Comparison of ENCODE assay signal across 1 cellular context in genomic region chr3:188542196-188542595, GRCh38.
TF ChIP-seq lines count a peak whose summit lies in the region.

No MANE protein-coding gene starts in this region.

TF ChIP-seq in HepG2, 621 proteins besides CTCF, POLR2A, EP300 and RAD21 (continued from another document and continues in another):
- TF ChIP-seq ZNF503 (CRISPR knock-in tag; IDR thresholded peaks at IDR 0.05) (no peak), ZNF75D (CRISPR knock-in tag; IDR thresholded peaks at IDR 0.05; ENCODE audit: borderline replicate concordance) (no peak), HIC2 (CRISPR knock-in tag; IDR thresholded peaks at IDR 0.05; ENCODE audit: low read depth) (no peak), HDAC6 (IDR thresholded peaks at IDR 0.05; ENCODE audit: low read depth, low read length) (no peak), PATZ1 (CRISPR knock-in tag; IDR thresholded peaks at IDR 0.05) (no peak), ZFP1 (CRISPR knock-in tag; IDR thresholded peaks at IDR 0.05) (0 out of 2 replicates have a peak, but pooled peaks have one; percentile 21), THAP8 (CRISPR knock-in tag; IDR thresholded peaks at IDR 0.05; ENCODE audit: borderline replicate concordance) (no peak), MYNN (CRISPR knock-in tag; IDR thresholded peaks at IDR 0.05; ENCODE audit: low read depth) (no peak), ZSCAN25 (CRISPR knock-in tag; IDR thresholded peaks at IDR 0.05) (no peak), MTA1 (CRISPR knock-in tag; IDR thresholded peaks at IDR 0.05; ENCODE audit: borderline replicate concordance) (no peak), ZNF788 (CRISPR knock-in tag; IDR thresholded peaks at IDR 0.05; ENCODE audit: borderline replicate concordance) (no peak), NFE2L1 (CRISPR knock-in tag; IDR thresholded peaks at IDR 0.05; ENCODE audit: borderline replicate concordance) (no peak), ERF (CRISPR knock-in tag; IDR thresholded peaks at IDR 0.05) (peak; percentile 61; the same call in 1 of the 2 replicates), ZNF547 (CRISPR knock-in tag; IDR thresholded peaks at IDR 0.05) (no peak), ZNF136 (CRISPR knock-in tag; IDR thresholded peaks at IDR 0.05; ENCODE audit: low read depth) (no peak), ZFP82 (CRISPR knock-in tag; IDR thresholded peaks at IDR 0.05; ENCODE audit: borderline replicate concordance) (no peak), ZFP41 (CRISPR knock-in tag; IDR thresholded peaks at IDR 0.05; ENCODE audit: borderline replicate concordance) (no peak), ZNF772 (CRISPR knock-in tag; IDR thresholded peaks at IDR 0.05) (no peak), GABPA (IDR thresholded peaks at IDR 0.05; ENCODE audit: low read depth, low read length) (no peak), GABPA (CRISPR knock-in tag; IDR thresholded peaks at IDR 0.05; ENCODE audit: low read depth) (0 out of 2 replicates have a peak, but pooled peaks have one; percentile 20), NFIC (IDR thresholded peaks at IDR 0.05; ENCODE audit: low read length) (peak; percentile 84; the same call in 1 of the 2 replicates), DMTF1 (CRISPR knock-in tag; IDR thresholded peaks at IDR 0.05) (no peak), KDM6A (CRISPR knock-in tag; IDR thresholded peaks at IDR 0.05; ENCODE audit: low read depth) (no peak), TEAD3 (CRISPR knock-in tag; optimal IDR thresholded peaks at IDR 0.05; ENCODE audit: borderline replicate concordance) (no peak), FOXK2 (IDR thresholded peaks at IDR 0.05) (no peak), EZH2 (conservative IDR thresholded peaks at IDR 0.05; ENCODE audit: low read depth, low read length) (no peak), ADNP (CRISPR knock-in tag; IDR thresholded peaks at IDR 0.05) (no peak), HMGA1 (CRISPR knock-in tag; conservative IDR thresholded peaks at IDR 0.05) (no peak), NR2F6 (IDR thresholded peaks at IDR 0.05) (peak; percentile 23; the same call in 1 of the 2 replicates), NR2F6 (CRISPR knock-in tag; IDR thresholded peaks at IDR 0.05) (peak; percentile 57), RNF219 (CRISPR knock-in tag; IDR thresholded peaks at IDR 0.05) (no peak), THAP11 (CRISPR knock-in tag; IDR thresholded peaks at IDR 0.05) (peak; percentile 60), DPF2 (CRISPR knock-in tag; IDR thresholded peaks at IDR 0.05; ENCODE audit: borderline replicate concordance, low read depth) (peak; percentile 79; the same call in 1 of the 2 replicates), TFE3 (CRISPR knock-in tag; IDR thresholded peaks at IDR 0.05) (peak; percentile 56; the same call in 1 of the 2 replicates), CEBPB (IDR thresholded peaks at IDR 0.05; ENCODE audit: borderline replicate concordance, low read depth, low read length) (no peak), TCF7 (IDR thresholded peaks at IDR 0.05; ENCODE audit: low read depth) (peak; percentile 52), HINFP (CRISPR knock-in tag; IDR thresholded peaks at IDR 0.05; ENCODE audit: low read depth) (no peak), ARID5B (CRISPR knock-in tag; IDR thresholded peaks at IDR 0.05) (peak; percentile 93)
